1 cellular context compared by ENCODE assay signal in genomic region chr2:96683972-96684820, GRCh38.
TF ChIP-seq lines count a peak whose summit lies in the region.

No MANE protein-coding gene starts in this region.

TF ChIP-seq in HepG2, 621 proteins besides CTCF, POLR2A, EP300 and RAD21 (continued from another document):
- TF ChIP-seq FUBP1 (CRISPR knock-in tag; IDR thresholded peaks at IDR 0.05; ENCODE audit: borderline replicate concordance) (no peak), ZFP37 (CRISPR knock-in tag; IDR thresholded peaks at IDR 0.05; ENCODE audit: borderline replicate concordance) (no peak), ZNF232 (CRISPR knock-in tag; IDR thresholded peaks at IDR 0.05; ENCODE audit: borderline replicate concordance) (no peak), ZFX (CRISPR knock-in tag; IDR thresholded peaks at IDR 0.05; ENCODE audit: low read depth) (0 out of 2 replicates have a peak, but pooled peaks have one; percentile 45), ZNF317 (CRISPR knock-in tag; IDR thresholded peaks at IDR 0.05) (peak; percentile 36; the same call in 1 of the 2 replicates), TRIM24 (CRISPR knock-in tag; IDR thresholded peaks at IDR 0.05) (peak; percentile 5; the same call in 1 of the 2 replicates), KDM6A (CRISPR knock-in tag; IDR thresholded peaks at IDR 0.05; ENCODE audit: low read depth) (peak; percentile 61), TIGD3 (CRISPR knock-in tag; IDR thresholded peaks at IDR 0.05; ENCODE audit: borderline replicate concordance) (peak; percentile 76; the same call in 1 of the 2 replicates), KAT7 (CRISPR knock-in tag; IDR thresholded peaks at IDR 0.05; ENCODE audit: borderline replicate concordance) (0 out of 2 replicates have a peak, but pooled peaks have one; percentile 45), ZNF12 (CRISPR knock-in tag; IDR thresholded peaks at IDR 0.05) (no peak), HMG20A (CRISPR knock-in tag; IDR thresholded peaks at IDR 0.05; ENCODE audit: borderline replicate concordance) (peak; percentile 14; the same call in 1 of the 2 replicates), ZNF225 (CRISPR knock-in tag; IDR thresholded peaks at IDR 0.05) (no peak), ZKSCAN1 (IDR thresholded peaks at IDR 0.05; ENCODE audit: low read length) (peak; percentile 25; the same call in 1 of the 2 replicates), RCOR2 (CRISPR knock-in tag; IDR thresholded peaks at IDR 0.05) (peak; percentile 73; the same call in 1 of the 2 replicates), SIX4 (CRISPR knock-in tag; IDR thresholded peaks at IDR 0.05) (peak; percentile 64), RBAK (CRISPR knock-in tag; IDR thresholded peaks at IDR 0.05) (peak; percentile 54; the same call in 1 of the 2 replicates), SSRP1 (CRISPR knock-in tag; IDR thresholded peaks at IDR 0.05) (no peak), RFX5 (IDR thresholded peaks at IDR 0.05; ENCODE audit: low read depth, low read length) (no peak), JUNB (CRISPR knock-in tag; IDR thresholded peaks at IDR 0.05; ENCODE audit: borderline replicate concordance) (no peak), THRA (CRISPR knock-in tag; IDR thresholded peaks at IDR 0.05; ENCODE audit: borderline replicate concordance) (0 out of 2 replicates have a peak, but pooled peaks have one; percentile 23)
- TF ChIP-seq, protein P1, sequence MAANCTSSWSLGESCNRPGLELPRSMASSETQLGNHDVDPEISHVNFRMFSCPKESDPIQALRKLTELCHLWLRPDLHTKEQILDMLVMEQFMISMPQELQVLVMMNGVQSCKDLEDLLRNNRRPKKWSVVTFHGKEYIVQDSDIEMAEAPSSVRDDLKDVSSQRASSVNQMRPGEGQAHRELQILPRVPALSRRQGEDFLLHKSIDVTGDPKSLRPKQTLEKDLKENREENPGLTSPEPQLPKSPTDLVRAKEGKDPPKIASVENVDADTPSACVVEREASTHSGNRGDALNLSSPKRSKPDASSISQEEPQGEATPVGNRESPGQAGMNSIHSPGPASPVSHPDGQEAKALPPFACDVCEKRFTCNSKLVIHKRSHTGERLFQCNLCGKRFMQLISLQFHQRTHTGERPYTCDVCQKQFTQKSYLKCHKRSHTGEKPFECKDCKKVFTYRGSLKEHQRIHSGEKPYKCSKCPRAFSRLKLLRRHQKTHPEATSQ (CRISPR knock-in tag; IDR thresholded peaks at IDR 0.05; ENCODE audit: borderline replicate concordance): peak; percentile 57; the same call in 1 of the 2 replicates
- TF ChIP-seq, protein P2, sequence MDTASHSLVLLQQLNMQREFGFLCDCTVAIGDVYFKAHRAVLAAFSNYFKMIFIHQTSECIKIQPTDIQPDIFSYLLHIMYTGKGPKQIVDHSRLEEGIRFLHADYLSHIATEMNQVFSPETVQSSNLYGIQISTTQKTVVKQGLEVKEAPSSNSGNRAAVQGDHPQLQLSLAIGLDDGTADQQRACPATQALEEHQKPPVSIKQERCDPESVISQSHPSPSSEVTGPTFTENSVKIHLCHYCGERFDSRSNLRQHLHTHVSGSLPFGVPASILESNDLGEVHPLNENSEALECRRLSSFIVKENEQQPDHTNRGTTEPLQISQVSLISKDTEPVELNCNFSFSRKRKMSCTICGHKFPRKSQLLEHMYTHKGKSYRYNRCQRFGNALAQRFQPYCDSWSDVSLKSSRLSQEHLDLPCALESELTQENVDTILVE (CRISPR knock-in tag; IDR thresholded peaks at IDR 0.05): no peak
